In genomic region chr17:78125976-78126894, GRCh38 we compare ENCODE assay signal across 10 cellular contexts. TPM values are rescaled to one million over a fixed set of nuclear protein-coding genes. Genes with fewer than 3 reads are reported as not detected.
DNase-seq lines count a peak whose midpoint lies in the region; ATAC-seq and TF ChIP-seq lines count a peak whose summit lies in the region.
"Had no signal": no experiment of that assay in that cellular context is flagged by ENCODE, and none has a peak within 500 bp of the region (broad histone marks: within the 10 kb centered on the region; RNA-seq: fewer than 3 reads in every experiment).

No MANE protein-coding gene starts in this region.

- H4K5ac ChIP-seq in mesendoderm (ENCODE audit: low read length): no peak overlapping the region

- TF ChIP-seq POLR2A in vagina (IDR thresholded peaks at IDR 0.05): no peak

- peaks cover 11 to 16% of the 10 kb centered on the region in 2 donors for H3K36me3 Mint-ChIP-seq in activated T-cell treated with anti-CD3 and anti-CD28 coated beads, Interleukin-2, amount 50 U/mL, for 72 hours (ENCODE audit: insufficient read depth in 2 of 2)

- no peak overlapping the region for H2BK120ac ChIP-seq in mesendoderm (ENCODE audit: low read depth, low read length)

- no peak overlapping the region for H3K23ac ChIP-seq in mesendoderm (ENCODE audit: low read length)

- no peak for TF ChIP-seq CTCF in vagina (IDR thresholded peaks at IDR 0.05)

- intact Hi-C loops in Right ventricle myocardium superior (cut with DNase I): no loop called here
- intact Hi-C loops in left cardiac atrium (cut with DNase I): loop anchor here in 1 of 2 donors (5.0 kb wide), 1 partner anchor 51 kb away; no protein-coding TSS in a partner anchor
- intact Hi-C loops in vagina (cut with DNase I): loop anchor here (5.0 kb wide), 1 partner anchor 51 kb away; no protein-coding TSS in a partner anchor

- H3K27me3 ChIP-seq in mesendoderm (ENCODE audit: insufficient read depth, low read length, poor library complexity): no peaks in the 10 kb centered on the region
- no peaks in the 10 kb centered on the region for H3K27me3 ChIP-seq in vagina

- peak overlapping the region; percentile 43 for H3K18ac ChIP-seq in mesendoderm (ENCODE audit: low read length)

- peaks cover 8% of the 10 kb centered on the region for H3K79me1 ChIP-seq in mesendoderm (ENCODE audit: low read length)

- H2AK5ac ChIP-seq in mesendoderm (ENCODE audit: low read length): no peak overlapping the region

- H2BK15ac ChIP-seq in mesendoderm (replicated peaks; ENCODE audit: low read depth): no peak overlapping the region

- peak overlapping the region; percentile 21 for H3K4ac ChIP-seq in mesendoderm (ENCODE audit: low read depth, low read length)

- no peak overlapping the region for H2BK5ac ChIP-seq in mesendoderm (ENCODE audit: low read length)

- peak overlapping the region; percentile 70 for H3K27ac Mint-ChIP-seq in activated T-cell treated with anti-CD3 and anti-CD28 coated beads, Interleukin-2, amount 50 U/mL, for 72 hours

- H3K27me3 Mint-ChIP-seq in activated T-cell treated with anti-CD3 and anti-CD28 coated beads, Interleukin-2, amount 50 U/mL, for 72 hours (ENCODE audit: low read depth): no peaks in the 10 kb centered on the region

- H3K4me3 ChIP-seq in mesendoderm (ENCODE audit: low read length) (no peak overlapping the region), vagina (no peak overlapping the region)

- H3K9ac ChIP-seq in mesendoderm (ENCODE audit: low read length): peak overlapping the region; percentile 79

- ATAC-seq in Right ventricle myocardium superior (ENCODE audit: poor library complexity) (peak; percentile 16), left cardiac atrium (no peak)
- ATAC-seq in activated T-cell treated with anti-CD3 and anti-CD28 coated beads, Interleukin-2, amount 50 U/mL, for 72 hours (replicated peaks in 1 of 2): no peak

- H3K56ac ChIP-seq in mesendoderm (ENCODE audit: low read length): peak overlapping the region; percentile 87

- DNase-seq in Right ventricle myocardium superior: peak; percentile 75
- no peak for DNase-seq in left cardiac atrium
- no peak for DNase-seq in activated T-cell treated with anti-CD3 and anti-CD28 coated beads, Interleukin-2, amount 50 U/mL, for 72 hours
- no peak for DNase-seq in mesendoderm
- no peak for DNase-seq in vagina (ENCODE audit: extremely low spot score in 2 of 2)
- no peak for DNase-seq in H4 (ENCODE audit: low spot score)
- no peak for DNase-seq in SIG-M5 (lab: John Stamatoyannopoulos, UW)
- no peak for DNase-seq in stimulated activated CD4-positive, alpha-beta T cell treated with anti-CD3 and anti-CD28 coated beads, Interleukin-2, amount 100 ng/mL, for 24 hours
- DNase-seq: COR-L47 had no signal

- no peaks in the 10 kb centered on the region for H3K9me3 ChIP-seq in vagina

- H4K8ac ChIP-seq in mesendoderm (ENCODE audit: low read depth, low read length): no peak overlapping the region

- H3K4me1 Mint-ChIP-seq in activated T-cell treated with anti-CD3 and anti-CD28 coated beads, Interleukin-2, amount 50 U/mL, for 72 hours (ENCODE audit: low read depth): peaks cover 80% of the 10 kb centered on the region

- no peak overlapping the region for H3K4me2 ChIP-seq in mesendoderm (ENCODE audit: low read length)

- no CpG with 5 or more reads among the region's 25 CpGs for WGBS in mesendoderm (ENCODE audit: extremely low coverage, insufficient coverage, low lambda C conversion rate)

- peaks cover 20% of the 10 kb centered on the region for H3K79me2 ChIP-seq in mesendoderm (ENCODE audit: control insufficient read depth, insufficient read depth, low read length)

- H3K4me1 ChIP-seq in mesendoderm (ENCODE audit: control insufficient read depth, low read depth, low read length) (peaks cover 11% of the 10 kb centered on the region), vagina (peaks cover 71% of the 10 kb centered on the region)

- H3K36me3 ChIP-seq in mesendoderm (ENCODE audit: control insufficient read depth, insufficient read depth, low read length) (peaks cover 20% of the 10 kb centered on the region), vagina (peaks cover 0 to 7% of the 10 kb centered on the region in 2 donors)

- peak overlapping the region; percentile 1 for H3K27ac ChIP-seq in mesendoderm (ENCODE audit: low read depth, low read length)
- H3K27ac ChIP-seq in vagina: peak overlapping the region; percentile 47

- no peaks in the 10 kb centered on the region for H3K9me3 Mint-ChIP-seq in activated T-cell treated with anti-CD3 and anti-CD28 coated beads, Interleukin-2, amount 50 U/mL, for 72 hours

- H3K4me3 Mint-ChIP-seq in activated T-cell treated with anti-CD3 and anti-CD28 coated beads, Interleukin-2, amount 50 U/mL, for 72 hours: peak overlapping the region; percentile 92 to 94

RNA-seq across cellular contexts. Expression of gene TMC6, which starts 2.3 kb away (rescaled TPM):
- total RNA-seq in Right ventricle myocardium superior: 57.2 TPM
- 10 to 100 TPM; 24.9 to 32.0 TPM for total RNA-seq in left cardiac atrium
- 100 to 1,000 TPM; 129 to 137 TPM for total RNA-seq in activated T-cell treated with anti-CD3 and anti-CD28 coated beads, Interleukin-2, amount 50 U/mL, for 72 hours
- 47.4 TPM for polyA plus RNA-seq in mesendoderm (2013, experiment 1 of 2)
- 45.1 TPM for polyA plus RNA-seq in mesendoderm (2013, experiment 2 of 2)
- 64.8 TPM for total RNA-seq in vagina
- total RNA-seq in H4 (2014; rRNA removed; shearing (Covaris generic)): 2.7 and 7.9 TPM in 2 replicates

RNA-seq across cellular contexts. Expression of gene TMC8, which starts 4.3 kb away (rescaled TPM):
- 1.6 TPM for total RNA-seq in Right ventricle myocardium superior
- 1 to 10 TPM; 3.8 to 4.3 TPM for total RNA-seq in left cardiac atrium
- total RNA-seq in activated T-cell treated with anti-CD3 and anti-CD28 coated beads, Interleukin-2, amount 50 U/mL, for 72 hours: 100 to 1,000 TPM; 102 to 124 TPM
- 0.84 TPM for polyA plus RNA-seq in mesendoderm (2013, experiment 1 of 2)
- polyA plus RNA-seq in mesendoderm (2013, experiment 2 of 2): 0.60 TPM
- total RNA-seq in vagina: 24.6 TPM
- 0.02 TPM in 1 of 2 replicates, not detected in the other for total RNA-seq in H4 (2014; rRNA removed; shearing (Covaris generic))

RNA-seq across cellular contexts. Expression of gene C17orf99, which starts 19.9 kb away (rescaled TPM):
- total RNA-seq in Right ventricle myocardium superior (not detected), left cardiac atrium (not detected), vagina (not detected)
- under 1 TPM in 1 of 2 donors, not detected in 1; 0.58 TPM for total RNA-seq in activated T-cell treated with anti-CD3 and anti-CD28 coated beads, Interleukin-2, amount 50 U/mL, for 72 hours
- polyA plus RNA-seq in mesendoderm (2013, experiment 1 of 2): not detected
- not detected for polyA plus RNA-seq in mesendoderm (2013, experiment 2 of 2)
- not detected in 2 replicates for total RNA-seq in H4 (2014; rRNA removed; shearing (Covaris generic))
- total RNA-seq: subcutaneous adipose tissue had no signal

RNA-seq across cellular contexts. Expression of gene SYNGR2, which starts 42.1 kb away (rescaled TPM):
- total RNA-seq in Right ventricle myocardium superior (99.8 TPM), left cardiac atrium (10 to 100 TPM; 73.4 to 84.5 TPM), vagina (82.3 TPM)
- total RNA-seq in activated T-cell treated with anti-CD3 and anti-CD28 coated beads, Interleukin-2, amount 50 U/mL, for 72 hours: 10 to 100 TPM; 87.6 to 92.0 TPM
- 23.3 TPM for polyA plus RNA-seq in mesendoderm (2013, experiment 1 of 2)
- 23.1 TPM for polyA plus RNA-seq in mesendoderm (2013, experiment 2 of 2)
- 24.6 and 30.1 TPM in 2 replicates for total RNA-seq in H4 (2014; rRNA removed; shearing (Covaris generic))
